ENCODE assay signal across 23 cellular contexts in the genomic region with DNA sequence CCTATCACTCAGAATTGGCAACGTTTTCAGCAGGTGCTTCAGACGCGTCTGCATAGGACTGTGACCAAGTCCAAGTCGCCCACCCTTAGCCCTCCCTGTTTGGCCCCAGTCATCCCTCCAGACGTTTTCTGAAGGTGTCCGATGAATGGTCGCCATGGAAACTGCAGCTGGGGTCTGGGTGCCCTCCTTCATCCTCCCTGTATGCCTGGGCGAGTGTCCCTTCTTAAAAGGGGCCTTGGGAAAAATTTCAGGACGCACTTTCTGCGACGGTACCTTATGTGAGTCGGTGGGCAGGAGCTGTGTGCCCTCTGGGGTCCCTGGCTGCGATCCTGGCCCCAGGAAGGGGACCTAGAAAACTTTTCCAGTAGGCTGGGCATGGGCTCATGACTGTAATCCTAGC.
"Had no signal": no experiment of that assay in that cellular context is flagged by ENCODE, and none has a peak within 500 bp of the region (broad histone marks: within the 10 kb centered on the region; RNA-seq: fewer than 3 reads in every experiment).

No MANE protein-coding gene starts in this region.

- H3K27me3 ChIP-seq: dorsolateral prefrontal cortex, gastrocnemius medialis, heart left ventricle, ovary, tibial nerve, upper lobe of left lung had no signal

- H3K9me3 ChIP-seq: gastrocnemius medialis, heart left ventricle, lower lobe of right lung, ovary, psoas muscle, thoracic aorta, tibial nerve, upper lobe of left lung had no signal

- ATAC-seq: gastrocnemius medialis; heart left ventricle; left ventricle myocardium superior; lower lobe of right lung; natural killer cell; psoas muscle; right cardiac atrium; stimulated activated naive B cell treated with anti-CD40 and anti-IgM and Interleukin-4, amounts not matched to agents 10 μg/mL and 1 μg/mL and 100 μg/mL, for 72 hours had no signal

- H3K4me3 ChIP-seq: dorsolateral prefrontal cortex, gastrocnemius medialis, heart left ventricle, lower lobe of right lung, ovary, psoas muscle, skin epidermis, thoracic aorta, tibial nerve, upper lobe of left lung had no signal

- FAIRE-seq: colon, urothelium cell line had no signal

- DNase-seq: dorsolateral prefrontal cortex; effector CD4-positive, alpha-beta T cell; gastrocnemius medialis; heart left ventricle; hippocampal formation; immature natural killer cell; islet precursor cell; left ventricle myocardium superior; lower lobe of right lung; natural killer cell; occipital lobe; ovary; psoas muscle; right cardiac atrium; stimulated activated CD4-positive, alpha-beta T cell treated with anti-CD3 and anti-CD28 coated beads, Interleukin-15, amount 100 ng/mL, for 24 hours; stimulated activated CD4-positive, alpha-beta T cell treated with anti-CD3 and anti-CD28 coated beads, Interleukin-2, amount 100 ng/mL, for 48 hours; stimulated activated naive B cell treated with anti-CD40 and anti-IgM and Interleukin-4, amounts not matched to agents 10 μg/mL and 1 μg/mL and 100 μg/mL, for 72 hours; upper lobe of left lung had no signal

- H3K4me1 ChIP-seq: psoas muscle had no signal

- H3K27ac ChIP-seq: dorsolateral prefrontal cortex, gastrocnemius medialis, heart left ventricle, lower lobe of right lung, ovary, psoas muscle, skin epidermis, thoracic aorta, tibial nerve, upper lobe of left lung had no signal

- H3K36me3 ChIP-seq: gastrocnemius medialis, ovary, thoracic aorta, upper lobe of left lung had no signal
